ENCODE assay signal across 18 cellular contexts in genomic region chr5:66655395-66656324, GRCh38. TPM values are rescaled to one million over a fixed set of nuclear protein-coding genes. Genes with fewer than 3 reads are reported as not detected.
DNase-seq lines count a peak whose midpoint lies in the region; ATAC-seq, FAIRE-seq and TF ChIP-seq lines count a peak whose summit lies in the region.
"Had no signal": no experiment of that assay in that cellular context is flagged by ENCODE, and none has a peak within 500 bp of the region (broad histone marks: within the 10 kb centered on the region; RNA-seq: fewer than 3 reads in every experiment).

No MANE protein-coding gene starts in this region.

- in situ Hi-C loops in HepG2 (cut with HindIII; ENCODE audit: extremely low pct_ligation_motif_present, low pct_unique_long_range_greater_than_20kb): no loop called here

- 28% methylated on average over 2 of the region's 2 CpGs for WGBS in liver
- WGBS in HepG2 (ENCODE audit: low lambda C conversion rate): 8% methylated on average over 2 of the region's 2 CpGs
- WGBS in esophagus muscularis mucosa: 46% methylated on average over 2 of the region's 2 CpGs

- TF ChIP-seq POLR2A in HepG2 (IDR thresholded peaks at IDR 0.05; ENCODE audit: insufficient read depth in 1 of 2, low read depth in 2 of 2, low read length in 2 of 2) (no peak), esophagus muscularis mucosa (IDR thresholded peaks at IDR 0.05; ENCODE audit: low read depth) (no peak)

- DNase-seq in HepG2 (ENCODE audit: low spot score): no peak
- peak; percentile 29 to 65 for DNase-seq in fibroblast of lung (ENCODE audit: low read depth in 2 of 2)
- DNase-seq in left lobe of liver (ENCODE audit: low spot score): peak; percentile 52
- DNase-seq in NAMALWA (ENCODE audit: low spot score): no peak
- DNase-seq in effector memory CD8-positive, alpha-beta T cell: no peak
- DNase-seq in natural killer cell: no peak
- no peak for DNase-seq in esophagus muscularis mucosa (ENCODE audit: extremely low spot score)
- DNase-seq: activated B cell treated with CpG ODN at 0.5 μM for 24 hours; activated naive CD4-positive, alpha-beta T cell treated with Interleukin-2 at 50 U/mL for 16 hours; glutamatergic neuron; naive B cell; NCI-H2081 treated with DMSO at 0.1 percent for 48 hours; retina; stimulated activated CD4-positive, alpha-beta T cell treated with anti-CD3 and anti-CD28 coated beads, Interleukin-4, amount 100 ng/mL, for 24 hours; T-helper 1 cell had no signal

- H3K4me1 Mint-ChIP-seq in effector memory CD8-positive, alpha-beta T cell (ENCODE audit: low read depth in 2 of 2): no peaks in the 10 kb centered on the region
- no peaks in the 10 kb centered on the region for H3K4me1 Mint-ChIP-seq in natural killer cell
- H3K4me1 Mint-ChIP-seq: activated B cell treated with CpG ODN at 0.5 μM for 24 hours, naive B cell had no signal

- H3K9ac ChIP-seq in liver (ENCODE audit: low read depth in 1 of 2, low read length in 2 of 2): no peak overlapping the region
- no peak overlapping the region for H3K9ac ChIP-seq in HepG2 (ENCODE audit: insufficient read depth, low read depth, low read length)
- no peak overlapping the region for H3K9ac ChIP-seq in fibroblast of lung (ENCODE audit: insufficient read depth, low read length)

- intact Hi-C loops in HepG2 (cut with micrococcal nuclease; ENCODE audit: unreplicated experiment) (no loop called here), natural killer cell (cut with micrococcal nuclease) (no loop called here), esophagus muscularis mucosa (cut with DNase I) (no loop called here)

- CTCF ChIA-PET in HepG2 (lab: Yijun Ruan, JAX; ENCODE audit: low intra/inter-chr PET ratio, low total read pairs): no interaction called here

- H3K4me3 Mint-ChIP-seq in effector memory CD8-positive, alpha-beta T cell: no peak overlapping the region
- H3K4me3 Mint-ChIP-seq in natural killer cell: no peak overlapping the region
- H3K4me3 Mint-ChIP-seq: activated B cell treated with CpG ODN at 0.5 μM for 24 hours, naive B cell had no signal

- H3K36me3 ChIP-seq in liver (ENCODE audit: control insufficient read depth in 4 of 4, insufficient read depth in 3 of 4, low read depth in 1 of 4, low read length in 3 of 4): no peaks in the 10 kb centered on the region
- H3K36me3 ChIP-seq in HepG2 (replicated peaks in 1 of 2; ENCODE audit: control insufficient read depth in 1 of 2, insufficient read depth in 2 of 2, low read length in 2 of 2): no peaks in the 10 kb centered on the region
- H3K36me3 ChIP-seq in fibroblast of lung (ENCODE audit: control insufficient read depth, insufficient read depth, low read length): no peaks in the 10 kb centered on the region
- no peaks in the 10 kb centered on the region for H3K36me3 ChIP-seq in esophagus muscularis mucosa
- H3K36me3 ChIP-seq: tibial nerve had no signal

- BruUV-seq in HepG2 (replicated peaks; lab: Mats Ljungman, UMichigan): no TSS peak

- H4K20me1 ChIP-seq in HepG2 (ENCODE audit: insufficient read depth, low read length) (no peaks in the 10 kb centered on the region), fibroblast of lung (ENCODE audit: control insufficient read depth, extremely low read depth, insufficient read depth, low read length) (no peaks in the 10 kb centered on the region)

- H3K9me3 Mint-ChIP-seq in effector memory CD8-positive, alpha-beta T cell: no peaks in the 10 kb centered on the region
- H3K9me3 Mint-ChIP-seq in natural killer cell: peaks cover 3 to 5% of the 10 kb centered on the region in 2 donors

- TF ChIP-seq CTCF in liver (IDR thresholded peaks at IDR 0.05; ENCODE audit: low read depth, low read length, missing input control) (no peak), HepG2 (CRISPR knock-in tag; IDR thresholded peaks at IDR 0.05) (no peak), fibroblast of lung (conservative IDR thresholded peaks at IDR 0.05 in 1 of 2, IDR thresholded peaks at IDR 0.05 in 1 of 2; ENCODE audit: low read depth in 1 of 2, low read length in 2 of 2) (no peak), natural killer cell (IDR thresholded peaks at IDR 0.05) (no peak), esophagus muscularis mucosa (IDR thresholded peaks at IDR 0.05) (no peak)

- H3K27ac ChIP-seq in liver (ENCODE audit: low read depth in 1 of 2, low read length in 2 of 2) (peak overlapping the region in 1 of 2 donors; percentile 42), HepG2 (ENCODE audit: extremely low read length, insufficient read depth, low read length) (no peak overlapping the region), fibroblast of lung (ENCODE audit: insufficient read depth, low read length) (no peak overlapping the region), esophagus muscularis mucosa (replicated peaks in 1 of 4) (peak overlapping the region in 1 of 4 donors; percentile 14)

- no peak overlapping the region for H2AFZ ChIP-seq in HepG2 (ENCODE audit: low read length)
- no peak overlapping the region for H2AFZ ChIP-seq in fibroblast of lung (ENCODE audit: low read length)

- H3K36me3 Mint-ChIP-seq in effector memory CD8-positive, alpha-beta T cell (ENCODE audit: insufficient read depth): no peaks in the 10 kb centered on the region
- H3K36me3 Mint-ChIP-seq in natural killer cell: no peaks in the 10 kb centered on the region
- H3K36me3 Mint-ChIP-seq: naive B cell had no signal

- FAIRE-seq in HepG2 (lab: Jason Lieb, UNC): no peak
- FAIRE-seq: D721Med had no signal

- POLR2A ChIA-PET in HepG2 (lab: Yijun Ruan, JAX): no interaction called here

- H3K27ac Mint-ChIP-seq in effector memory CD8-positive, alpha-beta T cell: no peak overlapping the region
- no peak overlapping the region for H3K27ac Mint-ChIP-seq in natural killer cell
- H3K27ac Mint-ChIP-seq: activated B cell treated with CpG ODN at 0.5 μM for 24 hours, naive B cell had no signal

- ATAC-seq in HepG2 (no peak), left lobe of liver (peak; percentile 92), natural killer cell (no peak)
- no peak for ATAC-seq in effector memory CD8-positive, alpha-beta T cell (replicated peaks)

- H3K27me3 ChIP-seq in liver (ENCODE audit: control insufficient read depth in 4 of 4, insufficient read depth in 4 of 4, low read length in 3 of 4) (no peaks in the 10 kb centered on the region), HepG2 (ENCODE audit: control insufficient read depth in 1 of 2, insufficient read depth in 2 of 2, low read length in 2 of 2) (no peaks in the 10 kb centered on the region), fibroblast of lung (ENCODE audit: control insufficient read depth, insufficient read depth, low read length) (no peaks in the 10 kb centered on the region), esophagus muscularis mucosa (no peaks in the 10 kb centered on the region)
- H3K27me3 ChIP-seq: tibial nerve had no signal

- H3K9me3 ChIP-seq in liver (ENCODE audit: control insufficient read depth in 4 of 4, low read length in 3 of 4): no peaks in the 10 kb centered on the region
- no peaks in the 10 kb centered on the region for H3K9me3 ChIP-seq in HepG2 (ENCODE audit: low read length)
- no peaks in the 10 kb centered on the region for H3K9me3 ChIP-seq in fibroblast of lung (ENCODE audit: control insufficient read depth, insufficient read depth, low read depth, low read length)
- H3K9me3 ChIP-seq in esophagus muscularis mucosa: no peaks in the 10 kb centered on the region

- H3K4me3 ChIP-seq in liver (ENCODE audit: low read depth in 1 of 3, low read length in 3 of 3) (no peak overlapping the region), HepG2 (replicated peaks in 1 of 3; ENCODE audit: insufficient read depth in 1 of 3, low read depth in 2 of 3, low read length in 3 of 3) (no peak overlapping the region), fibroblast of lung (replicated peaks in 1 of 4; ENCODE audit: control extremely low read depth in 1 of 4, insufficient read depth in 1 of 4, low read depth in 3 of 4, low read length in 4 of 4) (no peak overlapping the region), esophagus muscularis mucosa (no peak overlapping the region)
- H3K4me3 ChIP-seq: tibial nerve had no signal

- TF ChIP-seq EP300 in HepG2 (IDR thresholded peaks at IDR 0.05; ENCODE audit: low read depth in 2 of 2, low read length in 2 of 2) (no peak), HepG2 (CRISPR knock-in tag; IDR thresholded peaks at IDR 0.05; ENCODE audit: borderline replicate concordance) (no peak), esophagus muscularis mucosa (IDR thresholded peaks at IDR 0.05) (no peak)

- TF ChIP-seq RAD21 in liver (IDR thresholded peaks at IDR 0.05) (no peak), HepG2 (CRISPR knock-in tag; IDR thresholded peaks at IDR 0.05) (no peak)

- H3K79me2 ChIP-seq in HepG2 (ENCODE audit: insufficient read depth, low read length) (no peaks in the 10 kb centered on the region), fibroblast of lung (ENCODE audit: control insufficient read depth, insufficient read depth, low read length) (no peaks in the 10 kb centered on the region)

- H3K4me1 ChIP-seq in liver (ENCODE audit: control insufficient read depth in 4 of 4, insufficient read depth in 4 of 4, low read length in 3 of 4): peaks cover 0 to 2% (median 0%) of the 10 kb centered on the region in 4 donors
- H3K4me1 ChIP-seq in HepG2 (ENCODE audit: insufficient read depth, low read length): no peaks in the 10 kb centered on the region
- no peaks in the 10 kb centered on the region for H3K4me1 ChIP-seq in fibroblast of lung (ENCODE audit: control insufficient read depth, extremely low read depth, insufficient read depth, low read length)
- peaks cover 0 to 11% (median 0%) of the 10 kb centered on the region in 4 donors for H3K4me1 ChIP-seq in esophagus muscularis mucosa

- H3K27me3 Mint-ChIP-seq in effector memory CD8-positive, alpha-beta T cell: peaks cover 17 to 32% of the 10 kb centered on the region in 2 donors
- peaks cover 0 to 9% of the 10 kb centered on the region in 2 donors for H3K27me3 Mint-ChIP-seq in natural killer cell (ENCODE audit: low read depth in 2 of 2)
- H3K27me3 Mint-ChIP-seq: activated B cell treated with CpG ODN at 0.5 μM for 24 hours had no signal

- H3K4me2 ChIP-seq in HepG2 (ENCODE audit: low read depth, low read length): no peak overlapping the region
- no peak overlapping the region for H3K4me2 ChIP-seq in fibroblast of lung (ENCODE audit: extremely low read depth, insufficient read depth, low read length)

RNA-seq across cellular contexts. Expression of gene MAST4, which starts 59.5 kb away (rescaled TPM):
- total RNA-seq in liver: 1 to 10 TPM; 5.0 to 9.5 TPM
- 1 to 10 TPM; 3.7 to 8.0 TPM for polyA plus RNA-seq in liver
- total RNA-seq in HepG2 (2016; rRNA removed; fragmentation: Illumina TruSeq; extraction: Trizol): 3.7 and 4.4 TPM in 2 replicates
- 1.0 and 1.3 TPM in 2 replicates for total RNA-seq in HepG2 (2016; cell fraction: cytosol; rRNA removed; fragmentation: Illumina TruSeq; extraction: Trizol; ENCODE audit: low read depth)
- total RNA-seq in HepG2 (2016; cell fraction: insoluble cytoplasmic fraction; rRNA removed; fragmentation: Illumina TruSeq; extraction: Trizol): 3.8 and 4.1 TPM in 2 replicates
- 1.8 and 2.1 TPM in 2 replicates for total RNA-seq in HepG2 (2016; cell fraction: membrane; rRNA removed; fragmentation: Illumina TruSeq; extraction: Trizol)
- 11.7 and 12.8 TPM in 2 replicates for total RNA-seq in HepG2 (2016; cell fraction: nucleus; rRNA removed; fragmentation: Illumina TruSeq; extraction: Trizol)
- 2.8 and 3.4 TPM in 2 replicates for polyA plus RNA-seq in HepG2 (2011; rRNA removed)
- polyA plus RNA-seq in HepG2 (2011; cell fraction: cytosol; rRNA removed): 1.4 and 2.3 TPM in 2 replicates
- 9.0 and 10.2 TPM in 2 replicates for polyA plus RNA-seq in HepG2 (2011; cell fraction: nucleus; rRNA removed)
- 3.1 and 3.3 TPM in 2 replicates for polyA plus RNA-seq in HepG2 (2012)
- polyA plus RNA-seq in HepG2 (2016; cell fraction: cytosol; fragmentation: Illumina TruSeq; extraction: Trizol; ENCODE audit: low read depth): 0.25 and 0.60 TPM in 2 replicates
- 1.2 and 1.7 TPM in 2 replicates for polyA plus RNA-seq in HepG2 (2016; cell fraction: insoluble cytoplasmic fraction; fragmentation: Illumina TruSeq; extraction: Trizol; ENCODE audit: low read depth)
- 0.10 and 0.70 TPM in 2 replicates for polyA plus RNA-seq in HepG2 (2016; cell fraction: membrane; fragmentation: Illumina TruSeq; extraction: Trizol; ENCODE audit: low read depth)
- polyA plus RNA-seq in HepG2 (2016; cell fraction: nucleus; fragmentation: Illumina TruSeq; extraction: Trizol; ENCODE audit: insufficient read depth, low read depth): 4.5 and 5.3 TPM in 2 replicates
- 8.5 and 17.8 TPM in 2 replicates for polyA minus RNA-seq in HepG2 (2011; rRNA and poly(A)+ RNA removed; ENCODE audit: low replicate concordance)
- 7.1 and 8.5 TPM in 2 replicates for polyA minus RNA-seq in HepG2 (2011; cell fraction: cytosol; rRNA and poly(A)+ RNA removed)
- 39.4 and 47.9 TPM in 2 replicates for polyA minus RNA-seq in HepG2 (2011; cell fraction: nucleus; rRNA and poly(A)+ RNA removed)
- total RNA-seq in fibroblast of lung: 10.5 and 15.2 TPM in 2 replicates
- polyA plus RNA-seq in fibroblast of lung: 7.0 and 11.5 TPM in 2 replicates
- polyA plus RNA-seq in fibroblast of lung (2012): 4.7 and 7.8 TPM in 2 replicates
- polyA minus RNA-seq in fibroblast of lung (ENCODE audit: low replicate concordance): 13.0 and 80.7 TPM in 2 replicates
- 21.5 TPM for total RNA-seq in left lobe of liver
- 10 to 100 TPM in 2 of 3 donors, 1 to 10 TPM in 1; 6.5 to 14.1 (median 12.7) TPM for total RNA-seq in natural killer cell
- 10 to 100 TPM; 26.2 to 39.7 (median 35.8) TPM for total RNA-seq in esophagus muscularis mucosa

Comparison
In these comparisons a context has a peak if more than half of its experiments do, and no peak if none do; other contexts are left out.
1. DNase-seq: peak in fibroblast of lung (2 of 2) and left lobe of liver (single experiment); none in HepG2 (single experiment), NAMALWA (single experiment), effector memory CD8-positive, alpha-beta T cell (0 of 3), natural killer cell (single experiment) and esophagus muscularis mucosa (single experiment).